Comparison of ENCODE assay signal across 17 cellular contexts in the genomic region with DNA sequence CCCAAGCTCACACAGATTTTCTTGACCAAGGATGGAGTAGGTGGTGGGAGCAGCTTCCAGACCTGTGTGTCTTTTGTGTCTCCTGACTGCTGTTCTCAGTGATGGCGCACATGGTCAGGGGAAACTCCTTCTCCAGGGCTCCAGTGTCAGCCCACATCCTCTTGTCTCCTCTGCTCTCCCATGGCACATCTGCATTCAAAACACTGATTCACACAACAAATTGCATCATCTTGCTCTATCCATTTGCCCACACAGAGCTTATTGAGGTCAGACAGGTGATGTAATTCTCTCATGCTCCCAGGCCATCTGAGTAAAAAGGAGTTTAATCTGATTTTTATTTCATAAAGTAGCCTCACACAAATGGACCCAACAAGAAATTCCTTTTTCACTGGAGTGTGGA. TPM values are rescaled to one million over a fixed set of nuclear protein-coding genes. Genes with fewer than 3 reads are reported as not detected.
DNase-seq lines count a peak whose midpoint lies in the region; ATAC-seq lines count a peak whose summit lies in the region.
"Had no signal": no experiment of that assay in that cellular context is flagged by ENCODE, and none has a peak within 500 bp of the region (broad histone marks: within the 10 kb centered on the region; RNA-seq: fewer than 3 reads in every experiment).

No MANE protein-coding gene starts in this region.

- no peaks in the 10 kb centered on the region for H3K9me3 ChIP-seq in T-helper 17 cell (ENCODE audit: control insufficient read depth, low read length, poor library complexity, severe bottlenecking)

- H3K4me1 Mint-ChIP-seq in T-helper 17 cell, result no peaks in the 10 kb centered on the region
- H3K4me1 Mint-ChIP-seq: B cell had no signal

- no peak overlapping the region for H3K4me3 Mint-ChIP-seq in T-helper 17 cell
- H3K4me3 Mint-ChIP-seq: B cell; CD4-positive, alpha-beta T cell; HFFc6 had no signal

- H3K27ac Mint-ChIP-seq in T-helper 17 cell, result no peak overlapping the region
- H3K27ac Mint-ChIP-seq: B cell; CD4-positive, alpha-beta T cell; HFFc6 had no signal

- no peaks in the 10 kb centered on the region for H3K27me3 Mint-ChIP-seq in T-helper 17 cell
- H3K27me3 Mint-ChIP-seq: B cell; CD4-positive, alpha-beta T cell had no signal

- peak; percentile 72 for DNase-seq in Daoy (ENCODE audit: low read depth)
- DNase-seq in NCI-H82 (lab: John Stamatoyannopoulos, UW), result peak; percentile 73
- peak; percentile 22 for DNase-seq in SW480 (ENCODE audit: low spot score)
- DNase-seq in left kidney (ENCODE audit: low read depth, low spot score), result peak; percentile 15
- no peak for DNase-seq in DMS153 (lab: John Stamatoyannopoulos, UW)
- no peak for DNase-seq in T-helper 17 cell
- no peak for DNase-seq in NCI-H2171 (lab: John Stamatoyannopoulos, UW)
- no peak for DNase-seq in stimulated activated naive CD8-positive, alpha-beta T cell treated with anti-CD3 and anti-CD28 coated beads, Interleukin-15, Interleukin-2, amounts not matched to agents 100 U/mL and 50 U/mL, for 24 hours
- DNase-seq: ACHN; C1 segment of cervical spinal cord; CD4-positive, alpha-beta T cell; DND-41; GF-D8; HCEC 1CT; HFFc6 had no signal

- ATAC-seq in T-helper 17 cell, result no peak
- no peak for ATAC-seq in stimulated activated naive CD8-positive, alpha-beta T cell treated with anti-CD3 and anti-CD28 coated beads, Interleukin-15, Interleukin-2, amounts not matched to agents 100 U/mL and 50 U/mL, for 24 hours

- H3K36me3 Mint-ChIP-seq in T-helper 17 cell (ENCODE audit: low read depth), result no peaks in the 10 kb centered on the region

RNA-seq across cellular contexts. Expression of a gene that starts 21.9 kb away (rescaled TPM):
- 0.42 TPM in 1 of 2 replicates, not detected in the other for total RNA-seq in Daoy (2014; rRNA removed; shearing (Covaris generic))
- not detected for total RNA-seq in T-helper 17 cell
- total RNA-seq: A172; B cell; CD4-positive, alpha-beta T cell; HFFc6 had no signal

Comparison
In these comparisons a context has a peak if more than half of its experiments do, and no peak if none do; other contexts are left out.
1. DNase-seq: peak in Daoy (single experiment), NCI-H82 (single experiment), SW480 (single experiment) and left kidney (single experiment); none in DMS153 (single experiment), T-helper 17 cell (0 of 3), NCI-H2171 (single experiment) and stimulated activated naive CD8-positive, alpha-beta T cell treated with anti-CD3 and anti-CD28 coated beads, Interleukin-15, Interleukin-2, amounts not matched to agents 100 U/mL and 50 U/mL, for 24 hours (single experiment).